ENCODE assay signal across 9 cellular contexts in the genomic region with DNA sequence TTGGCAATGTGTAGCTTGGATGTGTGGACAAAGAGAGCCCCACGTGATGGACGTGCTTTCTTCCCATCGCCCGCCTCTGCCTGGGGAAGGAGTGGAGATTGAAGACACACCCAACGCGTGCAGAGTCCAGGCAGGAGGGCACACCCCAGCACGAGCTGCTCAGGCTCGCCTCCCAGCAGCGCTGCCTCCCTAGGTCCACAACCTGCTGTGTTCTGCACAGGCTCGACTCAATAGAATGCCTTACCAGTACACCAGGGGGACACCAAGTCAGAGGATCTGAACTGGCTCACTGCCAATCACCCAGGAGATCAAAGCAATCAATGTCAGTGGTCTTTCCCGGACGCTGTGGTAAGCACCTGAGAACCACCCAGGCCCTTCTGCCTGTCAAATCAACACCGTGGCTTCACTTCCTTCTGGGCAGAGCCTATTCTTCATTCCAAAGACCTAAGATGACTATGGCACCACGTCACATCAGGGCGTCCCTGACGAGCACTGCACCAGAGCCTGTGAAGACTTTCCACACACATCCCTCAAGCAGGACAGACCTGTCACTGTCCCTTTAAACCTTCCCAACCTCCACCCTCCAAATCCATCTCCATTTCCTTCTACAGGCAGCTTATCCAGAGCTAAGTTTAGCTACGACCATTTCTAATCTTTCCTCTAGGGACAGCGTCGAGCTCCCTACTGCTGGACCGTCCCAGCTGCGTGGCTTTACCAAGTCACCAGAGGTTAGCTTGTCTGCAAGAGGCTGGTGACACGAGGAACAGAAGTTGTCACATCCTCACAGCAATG.
DNase-seq lines count a peak whose midpoint lies in the region; ATAC-seq and TF ChIP-seq lines count a peak whose summit lies in the region.
"Had no signal": no experiment of that assay in that cellular context is flagged by ENCODE, and none has a peak within 500 bp of the region (broad histone marks: within the 10 kb centered on the region; RNA-seq: fewer than 3 reads in every experiment).

No MANE protein-coding gene starts in this region.

- H3K9me3 ChIP-seq in RWPE2 (ENCODE audit: severe bottlenecking): no peaks in the 10 kb centered on the region
- no peaks in the 10 kb centered on the region for H3K9me3 ChIP-seq in muscle layer of duodenum (ENCODE audit: control insufficient read depth in 1 of 2, low read length in 2 of 2)
- H3K9me3 ChIP-seq: SJSA1 had no signal

- DNase-seq in Caki2 (ENCODE audit: low read depth): peak; percentile 92
- DNase-seq in HUDEP-2 (lab: John Stamatoyannopoulos, UW; ENCODE audit: unreplicated experiment in 76 of 76): peak in 58 of 76 experiments; percentile 2 to 68 (median 34)
- DNase-seq in RWPE2 (ENCODE audit: low spot score): no peak
- DNase-seq in erythroblast (lab: John Stamatoyannopoulos, UW): peak; percentile 69 to 78

- in situ Hi-C loops in Caki2 (cut with HindIII; ENCODE audit: low pct_unique_long_range_greater_than_20kb, low sequenced_read_pairs): no loop called here

- H3K4me1 ChIP-seq in RWPE2 (ENCODE audit: insufficient read depth, poor library complexity, severe bottlenecking) (peaks cover 32% of the 10 kb centered on the region), muscle layer of duodenum (ENCODE audit: control insufficient read depth in 1 of 2, insufficient read depth in 2 of 2, low read length in 2 of 2) (peaks cover 26 to 58% of the 10 kb centered on the region in 2 donors)

- TF ChIP-seq POLR2A in erythroblast (IDR thresholded peaks at IDR 0.05; ENCODE audit: low read length): no peak

- H3K27ac ChIP-seq in RWPE2 (ENCODE audit: poor library complexity, severe bottlenecking) (peak overlapping the region; percentile 94), muscle layer of duodenum (ENCODE audit: low read length) (peak overlapping the region; percentile 82)
- H3K27ac ChIP-seq: SJSA1 had no signal

- no peaks in the 10 kb centered on the region for H3K27me3 ChIP-seq in RWPE2 (ENCODE audit: insufficient read depth, poor library complexity, severe bottlenecking)
- H3K27me3 ChIP-seq in muscle layer of duodenum (ENCODE audit: low read depth, low read length): no peaks in the 10 kb centered on the region
- H3K27me3 ChIP-seq: SJSA1 had no signal

- peak; percentile 50 for TF ChIP-seq CTCF in RWPE2 (IDR thresholded peaks at IDR 0.05; ENCODE audit: poor library complexity, severe bottlenecking)

- H3K36me3 ChIP-seq in RWPE2 (ENCODE audit: low read depth) (peaks cover 16% of the 10 kb centered on the region), muscle layer of duodenum (ENCODE audit: control insufficient read depth in 1 of 2, insufficient read depth in 2 of 2, low read length in 2 of 2) (no peaks in the 10 kb centered on the region)

- H3K4me3 ChIP-seq in RWPE2 (ENCODE audit: severe bottlenecking): no peak overlapping the region
- no peak overlapping the region for H3K4me3 ChIP-seq in muscle layer of duodenum (ENCODE audit: low read depth in 1 of 2, low read length in 2 of 2)
- H3K4me3 ChIP-seq: SJSA1 had no signal

- ATAC-seq in RWPE2 (ENCODE audit: low read depth) (peak; percentile 9; the same call in 1 of the 3 replicates), GM18909 (IDR thresholded peaks at IDR 0.05; ENCODE audit: poor library complexity, unreplicated experiment) (no peak), GM19397 (IDR thresholded peaks at IDR 0.05; ENCODE audit: unreplicated experiment) (no peak), GM21367 (IDR thresholded peaks at IDR 0.05; ENCODE audit: unreplicated experiment) (no peak)
